Comparison of ENCODE assay signal across 1 cellular context in genomic region chr15:29670945-29671307, GRCh38.
TF ChIP-seq lines count a peak whose summit lies in the region.

No MANE protein-coding gene starts in this region.

TF ChIP-seq in HCT116, 20 proteins besides CTCF, POLR2A, EP300 and RAD21 (continued from another document):
- TF ChIP-seq ELF1 (IDR thresholded peaks at IDR 0.05; ENCODE audit: borderline replicate concordance, low read depth) (no peak), EZH2 (IDR thresholded peaks at IDR 0.05) (no peak), MAX (IDR thresholded peaks at IDR 0.05) (0 out of 2 replicates have a peak, but pooled peaks have one; percentile 19), FOSL1 (IDR thresholded peaks at IDR 0.05; ENCODE audit: low read depth) (0 out of 2 replicates have a peak, but pooled peaks have one; percentile 11), ZNF274 (IDR thresholded peaks at IDR 0.05; ENCODE audit: low read depth, low read length) (no peak)
